In genomic region chr6:155272353-155273222, GRCh38 we compare ENCODE assay signal across 11 cellular contexts. TPM values are rescaled to one million over a fixed set of nuclear protein-coding genes. Genes with fewer than 3 reads are reported as not detected.
DNase-seq lines count a peak whose midpoint lies in the region; ATAC-seq and TF ChIP-seq lines count a peak whose summit lies in the region.
"Had no signal": no experiment of that assay in that cellular context is flagged by ENCODE, and none has a peak within 500 bp of the region (broad histone marks: within the 10 kb centered on the region; RNA-seq: fewer than 3 reads in every experiment).

No MANE protein-coding gene starts in this region.

- no peak overlapping the region for H3K14ac ChIP-seq in H9 (ENCODE audit: insufficient read depth, low read length)

- no peak overlapping the region for H2BK5ac ChIP-seq in H9 (ENCODE audit: insufficient read length, low read length)

- H4K20me1 ChIP-seq in H9 (ENCODE audit: control insufficient read depth, insufficient read depth, insufficient read length) = no peaks in the 10 kb centered on the region

- H4K8ac ChIP-seq in H9 (replicated peaks; ENCODE audit: insufficient read length, low read depth, low read length) = no peak overlapping the region

- peak overlapping the region; percentile 61 for H2BK20ac ChIP-seq in H9 (ENCODE audit: low read depth, low read length, poor library complexity, severe bottlenecking)

- H2AK5ac ChIP-seq in H9 (ENCODE audit: insufficient read length, low read length) = peak overlapping the region; percentile 37

- H3K9me3 ChIP-seq in H9 (ENCODE audit: control insufficient read depth, low read depth, low read length) = no peaks in the 10 kb centered on the region

- peaks cover 0 to 3% of the 10 kb centered on the region in 2 experiments; a peak in 1 of 5 replicates for H3K9me3 Mint-ChIP-seq in H9

- H3K27ac ChIP-seq in H9 (ENCODE audit: insufficient read length, low read depth, low read length) (peak overlapping the region; percentile 67), skin epidermis (peak overlapping the region in 11 of 21 experiments; percentile 13 to 70 (median 47))

- 0 out of 2 replicates have a peak, but pooled peaks cover 1% of the 10 kb centered on the region for H3K79me2 ChIP-seq in H9 (ENCODE audit: insufficient read depth, low read length)

- no peak overlapping the region for H3K56ac ChIP-seq in H9 (ENCODE audit: insufficient read length, low read depth, low read length)

- no peak overlapping the region for H3K4ac ChIP-seq in H9 (ENCODE audit: low read depth, low read length)

- H3K4me2 ChIP-seq in H9 (ENCODE audit: insufficient read depth, insufficient read length, low read length) = no peak overlapping the region

- H3K79me1 ChIP-seq in H9 (ENCODE audit: insufficient read depth, low read depth, low read length, poor library complexity, severe bottlenecking) = no peaks in the 10 kb centered on the region

- peak overlapping the region; percentile 86 for H3T11ph ChIP-seq in H9 (ENCODE audit: low read length)

- no peak overlapping the region for H2AFZ ChIP-seq in H9 (ENCODE audit: low read length)

- H3K4me3 Mint-ChIP-seq in H9 = no peak overlapping the region

- TF ChIP-seq CTCF in H9 (conservative IDR thresholded peaks at IDR 0.05) = no peak

- peak overlapping the region in 1 of 7 experiments; percentile 13 for H3K4me3 ChIP-seq in skin epidermis

- no peak overlapping the region for H2BK12ac ChIP-seq in H9 (ENCODE audit: insufficient read length, low read depth, low read length)

- H4K5ac ChIP-seq in H9 (ENCODE audit: insufficient read length, low read depth, low read length) = no peak overlapping the region

- no CpG with 5 or more reads among the region's 8 CpGs for WGBS in H9 (ENCODE audit: extremely low coverage, insufficient read length, low lambda C conversion rate)

- H4K91ac ChIP-seq in H9 (ENCODE audit: insufficient read length, low read depth, low read length) = no peak overlapping the region

- no peaks in the 10 kb centered on the region for H3K27me3 ChIP-seq in H9 (ENCODE audit: insufficient read depth, low read length)

- H3K36me3 Mint-ChIP-seq in H9 (ENCODE audit: insufficient read depth in 1 of 3, low read depth in 3 of 3) = peaks cover 12 to 20% (median 18%) of the 10 kb centered on the region in 3 experiments

- H2BK120ac ChIP-seq in H9 (ENCODE audit: low read depth, low read length, poor library complexity, severe bottlenecking) = no peak overlapping the region

- peak overlapping the region; percentile 49 to 89 (median 67); a peak in 6 of 7 replicates for H3K27ac Mint-ChIP-seq in H9

- DNase-seq in H9 = no peak
- DNase-seq in amniotic epithelial cell (ENCODE audit: low read depth) = peak; percentile 49
- DNase-seq in hippocampal formation (lab: John Stamatoyannopoulos, UW) = peak; percentile 20 to 81
- DNase-seq in cerebellum (ENCODE audit: low spot score) = no peak
- DNase-seq in NCI-H2227 treated with DMSO at 0.1 percent for 48 hours (lab: John Stamatoyannopoulos, UW) = no peak
- DNase-seq: activated T-cell treated with anti-CD3 and anti-CD28 coated beads for 4 hours; effector memory CD4-positive, alpha-beta T cell had no signal

- H3K18ac ChIP-seq in H9 (ENCODE audit: insufficient read length, low read depth, low read length) = no peak overlapping the region

- H3K9ac ChIP-seq in H9 (ENCODE audit: extremely low read depth, insufficient read length, low read length) = no peak overlapping the region

- H3K27me3 Mint-ChIP-seq in H9 (ENCODE audit: low read depth) = no peaks in the 10 kb centered on the region

- H2BK15ac ChIP-seq in H9 (ENCODE audit: low read depth, low read length) = no peak overlapping the region

- no peak overlapping the region for H3K23ac ChIP-seq in H9 (ENCODE audit: insufficient read length, low read depth, low read length)

- H3K4me1 Mint-ChIP-seq in H9 = peaks cover 23 to 27% of the 10 kb centered on the region in 2 experiments

- ATAC-seq in HG02885 (IDR thresholded peaks at IDR 0.05; ENCODE audit: poor library complexity, unreplicated experiment) = no peak

- H3K23me2 ChIP-seq in H9 (ENCODE audit: insufficient read length, low read depth, low read length, poor library complexity, severe bottlenecking) = no peaks in the 10 kb centered on the region

- peaks cover 4% of the 10 kb centered on the region; the same call in 1 of the 2 replicates for H3K4me1 ChIP-seq in H9 (ENCODE audit: insufficient read depth, low read length)

RNA-seq across cellular contexts. Expression of gene CLDN20, which starts 8.8 kb away (rescaled TPM):
- total RNA-seq in H9 (2021) (not detected in 2 replicates), cerebellum (not detected)
- total RNA-seq: mesenteric fat pad; T-helper 1 cell treated with Interleukin-12 subunit alpha and Interleukin-12 subunit beta and Interleukin-4 antibody, amounts not matched to agents 30 ng/mL and 1 ng/mL, for 36 hours had no signal

RNA-seq across cellular contexts. Expression of gene TFB1M, which starts 41.7 kb away (rescaled TPM):
- 28.6 and 31.5 TPM in 2 replicates for total RNA-seq in H9 (2021)
- 26.8 TPM for total RNA-seq in cerebellum

Comparison
In these comparisons a context has a peak if more than half of its experiments do, and no peak if none do; other contexts are left out.
1. DNase-seq: peak in amniotic epithelial cell (single experiment) and hippocampal formation (2 of 2); none in H9 (single experiment), cerebellum (single experiment) and NCI-H2227 treated with DMSO at 0.1 percent for 48 hours (single experiment).